Comparison of ENCODE assay signal across 24 cellular contexts in the genomic region with DNA sequence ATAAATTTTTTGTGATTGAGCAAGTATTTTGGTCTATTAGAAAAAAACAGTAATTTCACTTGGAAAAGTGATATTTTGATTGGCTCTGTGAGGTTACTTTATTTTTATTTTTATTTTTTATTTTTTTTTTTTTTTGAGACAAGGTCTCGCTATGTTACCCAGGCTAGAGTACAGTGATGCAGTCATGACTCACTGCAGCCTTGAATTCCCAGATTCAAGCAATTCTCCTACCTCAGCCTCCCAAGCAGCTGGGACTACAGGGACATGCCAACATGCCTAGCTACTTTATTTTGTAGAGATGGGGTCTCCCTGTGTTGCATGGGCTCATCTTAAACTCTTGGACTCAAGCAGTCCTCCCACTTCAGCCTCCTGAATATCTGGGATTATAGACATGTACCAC.
A peak's percentile ranks its signal among the peaks of the same experiment; 100 is the strongest.
DNase-seq lines count a peak whose midpoint lies in the region; ATAC-seq, FAIRE-seq and TF ChIP-seq lines count a peak whose summit lies in the region.
"Had no signal": no experiment of that assay in that cellular context is flagged by ENCODE, and none has a peak within 500 bp of the region (broad histone marks: within the 10 kb centered on the region; RNA-seq: fewer than 3 reads in every experiment).

No MANE protein-coding gene starts in this region.

- H3K36me3 ChIP-seq in bronchial epithelial cell (ENCODE audit: control insufficient read depth, insufficient read depth, low read length), result no peaks in the 10 kb centered on the region
- H3K36me3 ChIP-seq: gastroesophageal sphincter, left lung, neutrophil had no signal

- TF ChIP-seq CTCF in bronchial epithelial cell (IDR thresholded peaks at IDR 0.05; ENCODE audit: insufficient read depth, low read length, severe bottlenecking), result no peak

- no peak for ATAC-seq in HG03521 (IDR thresholded peaks at IDR 0.05; ENCODE audit: unreplicated experiment)
- ATAC-seq: activated CD8-positive, alpha-beta T cell treated with anti-CD3 and anti-CD28 coated beads for 36 hours; activated T-cell treated with anti-CD3 and anti-CD28 coated beads, Interleukin-2, amount 50 U/mL, for 4 hours; gastroesophageal sphincter; left lung; T-helper 17 cell had no signal

- DNase-seq in Daoy (ENCODE audit: low read depth) (peak; percentile 43), NCI-H226 (peak; percentile 48), bronchial epithelial cell (ENCODE audit: low read depth) (peak; percentile 78), iris pigment epithelial cell (ENCODE audit: low read depth) (peak; percentile 79), cerebellum (ENCODE audit: low spot score) (no peak), substantia nigra (lab: John Stamatoyannopoulos, UW) (no peak)
- DNase-seq in activated CD4-positive, alpha-beta T cell treated with anti-CD3 and anti-CD28 coated beads for 4 hours, result no peak
- DNase-seq: activated CD8-positive, alpha-beta T cell treated with anti-CD3 and anti-CD28 coated beads for 36 hours; activated naive CD8-positive, alpha-beta T cell treated with anti-CD3 and anti-CD28 coated beads for 36 hours; activated T-cell treated with anti-CD3 and anti-CD28 coated beads, Interleukin-2, amount 50 U/mL, for 4 hours; central memory CD4-positive, alpha-beta T cell; DMS 273 treated with DMSO at 0.1 percent for 48 hours; effector CD8-positive, alpha-beta T cell; left lung; NCI-H2081 treated with DMSO at 0.1 percent for 48 hours; NCI-H510A treated with DMSO at 0.1 percent for 48 hours; SIG-M5; T-helper 17 cell; trophoblast cell had no signal

- no peaks in the 10 kb centered on the region for H3K27me3 ChIP-seq in bronchial epithelial cell (ENCODE audit: control insufficient read depth, insufficient read depth, low read length)
- H3K27me3 ChIP-seq: gastroesophageal sphincter, left lung, neutrophil had no signal

- no peak for FAIRE-seq in bronchial epithelial cell (lab: Jason Lieb, UNC)
- FAIRE-seq: A549 had no signal

- no peak overlapping the region for H3K4me3 ChIP-seq in bronchial epithelial cell (ENCODE audit: low read depth, low read length)
- H3K4me3 ChIP-seq: A549, gastroesophageal sphincter, left lung had no signal

- no peak overlapping the region for H3K27ac ChIP-seq in substantia nigra (ENCODE audit: low read depth, low read length, poor library complexity, severe bottlenecking)
- H3K27ac ChIP-seq: A549, C4-2B, gastroesophageal sphincter, left lung, neutrophil had no signal

Comparison
In these comparisons a context has a peak if more than half of its experiments do, and no peak if none do; other contexts are left out.
1. DNase-seq: peak in Daoy (single experiment), NCI-H226 (single experiment), bronchial epithelial cell (single experiment) and iris pigment epithelial cell (single experiment); none in cerebellum (single experiment), activated CD4-positive, alpha-beta T cell treated with anti-CD3 and anti-CD28 coated beads for 4 hours (0 of 2) and substantia nigra (0 of 49).